Comparison of ENCODE assay signal across 13 cellular contexts in the genomic region with DNA sequence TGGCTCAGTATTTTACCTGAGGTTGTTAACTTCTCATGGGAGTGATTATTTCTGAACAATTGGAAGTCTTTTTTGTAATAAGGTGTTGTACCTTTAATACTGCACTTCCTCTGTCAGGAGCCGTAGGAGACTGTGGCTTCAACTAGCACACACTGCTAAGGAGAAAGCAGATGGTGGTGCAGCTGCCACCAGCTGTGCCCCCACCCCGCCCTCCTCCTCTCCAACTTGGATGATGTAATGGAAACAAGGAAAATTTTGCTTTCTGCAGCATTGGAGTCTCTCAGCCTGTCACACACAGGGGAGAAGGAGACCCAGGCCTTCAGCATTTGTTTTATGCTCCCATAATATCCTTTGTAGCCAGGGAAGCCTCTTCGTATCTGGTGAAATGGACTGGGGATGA.
A peak's percentile ranks its signal among the peaks of the same experiment; 100 is the strongest.
DNase-seq lines count a peak whose midpoint lies in the region; ATAC-seq and TF ChIP-seq lines count a peak whose summit lies in the region.
"Had no signal": no experiment of that assay in that cellular context is flagged by ENCODE, and none has a peak within 500 bp of the region (broad histone marks: within the 10 kb centered on the region; RNA-seq: fewer than 3 reads in every experiment).

No MANE protein-coding gene starts in this region.

- intact Hi-C loops in CD4-positive, alpha-beta T cell (cut with DNase I, micrococcal nuclease) = no loop called here

- no peaks in the 10 kb centered on the region for H3K9me3 Mint-ChIP-seq in CD4-positive, alpha-beta T cell
- H3K9me3 Mint-ChIP-seq in stimulated activated naive CD8-positive, alpha-beta T cell treated with anti-CD3 and anti-CD28 coated beads, Interleukin-15, amount 100 ng/mL, for 72 hours = no peaks in the 10 kb centered on the region
- H3K9me3 Mint-ChIP-seq: activated naive CD8-positive, alpha-beta T cell treated with anti-CD3 and anti-CD28 coated beads, Interleukin-2, amount 10 ng/mL, durations not matched to agents 7 days and 5 days; CD4-positive, CD25-positive, alpha-beta regulatory T cell had no signal

- H3K27ac Mint-ChIP-seq in CD4-positive, alpha-beta T cell = no peak overlapping the region
- H3K27ac Mint-ChIP-seq in stimulated activated naive CD8-positive, alpha-beta T cell treated with anti-CD3 and anti-CD28 coated beads, Interleukin-15, amount 100 ng/mL, for 72 hours = no peak overlapping the region
- H3K27ac Mint-ChIP-seq: activated naive CD8-positive, alpha-beta T cell treated with anti-CD3 and anti-CD28 coated beads, Interleukin-2, amount 10 ng/mL, durations not matched to agents 7 days and 5 days; CD4-positive, CD25-positive, alpha-beta regulatory T cell had no signal

- H3K27me3 Mint-ChIP-seq in CD4-positive, alpha-beta T cell = peaks cover 27% of the 10 kb centered on the region
- peaks cover 58% of the 10 kb centered on the region for H3K27me3 Mint-ChIP-seq in stimulated activated naive CD8-positive, alpha-beta T cell treated with anti-CD3 and anti-CD28 coated beads, Interleukin-15, amount 100 ng/mL, for 72 hours

- H3K27ac ChIP-seq in angular gyrus (ENCODE audit: low read depth, low read length) = peak overlapping the region; percentile 47
- H3K27ac ChIP-seq in CD4-positive, alpha-beta T cell (ENCODE audit: low read depth, low read length) = no peak overlapping the region

- no peaks in the 10 kb centered on the region for H3K4me1 Mint-ChIP-seq in CD4-positive, alpha-beta T cell (ENCODE audit: low read depth)
- no peaks in the 10 kb centered on the region for H3K4me1 Mint-ChIP-seq in stimulated activated naive CD8-positive, alpha-beta T cell treated with anti-CD3 and anti-CD28 coated beads, Interleukin-15, amount 100 ng/mL, for 72 hours
- H3K4me1 Mint-ChIP-seq: activated naive CD8-positive, alpha-beta T cell treated with anti-CD3 and anti-CD28 coated beads, Interleukin-2, amount 10 ng/mL, durations not matched to agents 7 days and 5 days; CD4-positive, CD25-positive, alpha-beta regulatory T cell had no signal

- POLR2A ChIA-PET in CD4-positive, alpha-beta T cell (lab: Charles Lee) = no interaction called here

- no peak for TF ChIP-seq CTCF in CD4-positive, alpha-beta T cell (IDR thresholded peaks at IDR 0.05)

- DNase-seq in COLO668 (lab: John Stamatoyannopoulos, UW; ENCODE audit: unreplicated experiment) (peak; percentile 83), NCI-H2081 (lab: John Stamatoyannopoulos, UW) (peak; percentile 85 to 93), myocyte (ENCODE audit: low read depth) (peak; percentile 87), LoVo (ENCODE audit: low spot score) (no peak)
- no peak for DNase-seq in CD4-positive, alpha-beta T cell
- DNase-seq in activated naive CD4-positive, alpha-beta T cell treated with Interleukin-2 at 50 U/mL for 16 hours = no peak
- DNase-seq in stimulated activated naive CD8-positive, alpha-beta T cell treated with anti-CD3 and anti-CD28 coated beads, Interleukin-15, amount 100 ng/mL, for 72 hours = no peak
- DNase-seq: activated CD4-positive, alpha-beta T cell treated with anti-CD3 and anti-CD28 coated beads for 4 hours; activated naive CD8-positive, alpha-beta T cell treated with anti-CD3 and anti-CD28 coated beads, Interleukin-2, amount 10 ng/mL, durations not matched to agents 7 days and 5 days; CD4-positive, CD25-positive, alpha-beta regulatory T cell; left cardiac atrium; PC-3 had no signal

- CTCF ChIA-PET in CD4-positive, alpha-beta T cell (lab: Charles Lee) = no interaction called here

- no peak overlapping the region for H3K4me3 Mint-ChIP-seq in CD4-positive, alpha-beta T cell
- H3K4me3 Mint-ChIP-seq in stimulated activated naive CD8-positive, alpha-beta T cell treated with anti-CD3 and anti-CD28 coated beads, Interleukin-15, amount 100 ng/mL, for 72 hours = no peak overlapping the region
- H3K4me3 Mint-ChIP-seq: activated naive CD8-positive, alpha-beta T cell treated with anti-CD3 and anti-CD28 coated beads, Interleukin-2, amount 10 ng/mL, durations not matched to agents 7 days and 5 days; CD4-positive, CD25-positive, alpha-beta regulatory T cell had no signal

- H3K36me3 Mint-ChIP-seq in CD4-positive, alpha-beta T cell (ENCODE audit: low read depth) = no peaks in the 10 kb centered on the region
- H3K36me3 Mint-ChIP-seq: activated naive CD8-positive, alpha-beta T cell treated with anti-CD3 and anti-CD28 coated beads, Interleukin-2, amount 10 ng/mL, durations not matched to agents 7 days and 5 days; CD4-positive, CD25-positive, alpha-beta regulatory T cell had no signal

- no peak for ATAC-seq in CD4-positive, alpha-beta T cell (ENCODE audit: poor library complexity)
- no peak for ATAC-seq in stimulated activated naive CD8-positive, alpha-beta T cell treated with anti-CD3 and anti-CD28 coated beads, Interleukin-15, amount 100 ng/mL, for 72 hours
- ATAC-seq: PC-3 had no signal

- H3K9me3 ChIP-seq in CD4-positive, alpha-beta T cell (ENCODE audit: control insufficient read depth, low read length) = no peaks in the 10 kb centered on the region

- no peaks in the 10 kb centered on the region for H3K27me3 ChIP-seq in CD4-positive, alpha-beta T cell (ENCODE audit: control insufficient read depth, insufficient read depth, low read length)

Comparison
In these comparisons a context has a peak if more than half of its experiments do, and no peak if none do; other contexts are left out.
1. DNase-seq: peak in COLO668 (single experiment), NCI-H2081 (2 of 2) and myocyte (single experiment); none in CD4-positive, alpha-beta T cell (0 of 10), activated naive CD4-positive, alpha-beta T cell treated with Interleukin-2 at 50 U/mL for 16 hours (single experiment), stimulated activated naive CD8-positive, alpha-beta T cell treated with anti-CD3 and anti-CD28 coated beads, Interleukin-15, amount 100 ng/mL, for 72 hours (0 of 2) and LoVo (single experiment).